In genomic region chr2:45141883-45142866, GRCh38 we compare ENCODE assay signal across 25 cellular contexts.
A peak's percentile ranks its signal among the peaks of the same experiment; 100 is the strongest.
DNase-seq lines count a peak whose midpoint lies in the region; ATAC-seq, FAIRE-seq and TF ChIP-seq lines count a peak whose summit lies in the region.
"Had no signal": no experiment of that assay in that cellular context is flagged by ENCODE, and none has a peak within 500 bp of the region (broad histone marks: within the 10 kb centered on the region; RNA-seq: fewer than 3 reads in every experiment).

No MANE protein-coding gene starts in this region.

- ATAC-seq in GM19452 (IDR thresholded peaks at IDR 0.05; ENCODE audit: unreplicated experiment) (peak; percentile 81), HG02938 (IDR thresholded peaks at IDR 0.05; ENCODE audit: unreplicated experiment) (peak; percentile 86)
- ATAC-seq: activated T-cell treated with anti-CD3 and anti-CD28 coated beads, Interleukin-2, amount 50 U/mL, for 72 hours; esophagus mucosa; lower lobe of right lung; PC-3; SK-N-SH treated with all-trans-retinoic acid at 6 μM for 48 hours had no signal

- CTCF ChIA-PET in SK-N-SH (lab: Yijun Ruan, JAX), result no interaction called here

- no peak overlapping the region for H3K4me3 ChIP-seq in Loucy (ENCODE audit: low read length, poor library complexity, severe bottlenecking)
- no peak overlapping the region for H3K4me3 ChIP-seq in SK-N-SH (ENCODE audit: low read depth in 2 of 2, low read length in 1 of 2)
- H3K4me3 ChIP-seq: breast epithelium, lower lobe of right lung, skin epidermis, thoracic aorta had no signal

- DNase-seq in GM18507 (ENCODE audit: extremely low spot score, insufficient read length, low read depth) (no peak), ecto neural progenitor cell (ENCODE audit: low spot score) (no peak), T-helper 9 cell (no peak), SK-N-SH (no peak)
- DNase-seq in activated CD4-positive, alpha-beta T cell treated with anti-CD3 and anti-CD28 coated beads, Interleukin-2, amount 50 U/mL, for 1 hour, result no peak
- DNase-seq: activated CD4-positive, alpha-beta memory T cell treated with anti-CD3 and anti-CD28 coated beads for 36 hours; activated T-cell treated with anti-CD3 and anti-CD28 coated beads, Interleukin-2, amount 50 U/mL, for 72 hours; COR-L47; dermis blood vessel endothelial cell; glutamatergic neuron; immature natural killer cell; lower lobe of right lung; NCI-H1930; NCI-H510A treated with DMSO at 0.1 percent for 48 hours; PC-3; stimulated activated CD4-positive, alpha-beta T cell treated with anti-CD3 and anti-CD28 coated beads, Interleukin-4, amount 100 ng/mL, for 24 hours had no signal

- POLR2A ChIA-PET in SK-N-SH (lab: Yijun Ruan, JAX), result no interaction called here

- H3K36me3 ChIP-seq in Loucy (ENCODE audit: insufficient read depth, low read length) (no peaks in the 10 kb centered on the region), SK-N-SH (replicated peaks in 1 of 2; ENCODE audit: control insufficient read depth in 1 of 2, insufficient read depth in 2 of 2, low read length in 1 of 2) (no peaks in the 10 kb centered on the region)
- H3K36me3 ChIP-seq: breast epithelium, lower lobe of right lung, thoracic aorta had no signal

- H3K4me2 ChIP-seq in Loucy (ENCODE audit: low read depth, low read length, poor library complexity, severe bottlenecking) (peak overlapping the region; percentile 47), SK-N-SH (no peak overlapping the region)

- 78% methylated on average over 5 of the region's 5 CpGs for WGBS in SK-N-SH (ENCODE audit: low lambda C conversion rate)

- FAIRE-seq in GM18507 (lab: Jason Lieb, UNC), result peak; percentile 18

- H2AFZ ChIP-seq in Loucy (ENCODE audit: low read length) (peak overlapping the region; percentile 4; the same call in 1 of the 2 replicates), SK-N-SH (ENCODE audit: low read depth) (no peak overlapping the region)
- H2AFZ ChIP-seq: parathyroid adenoma had no signal

- no peak for TF ChIP-seq RAD21 in SK-N-SH (IDR thresholded peaks at IDR 0.05; ENCODE audit: low read length)

- H3K27ac ChIP-seq in SK-N-SH (ENCODE audit: low read depth in 2 of 2, low read length in 1 of 2), result no peak overlapping the region
- H3K27ac ChIP-seq: breast epithelium, lower lobe of right lung, parathyroid adenoma, skin epidermis, thoracic aorta had no signal

- H3K27me3 ChIP-seq in Loucy (ENCODE audit: insufficient read depth, low read length, poor library complexity, severe bottlenecking) (no peaks in the 10 kb centered on the region), SK-N-SH (ENCODE audit: insufficient read depth) (peaks cover 9% of the 10 kb centered on the region; the same call in 1 of the 2 replicates)

- no peaks in the 10 kb centered on the region for H4K20me1 ChIP-seq in Loucy (ENCODE audit: insufficient read depth, low read length, poor library complexity, severe bottlenecking)
- H4K20me1 ChIP-seq in SK-N-SH (ENCODE audit: insufficient read depth), result no peaks in the 10 kb centered on the region

- no peak for TF ChIP-seq EP300 in SK-N-SH (IDR thresholded peaks at IDR 0.05; ENCODE audit: borderline replicate concordance in 1 of 2, low read depth in 1 of 2, low read length in 1 of 2)

- H3K79me2 ChIP-seq in Loucy (ENCODE audit: insufficient read depth, low read length), result no peaks in the 10 kb centered on the region
- H3K79me2 ChIP-seq in SK-N-SH (ENCODE audit: insufficient read depth), result no peaks in the 10 kb centered on the region
- H3K79me2 ChIP-seq: parathyroid adenoma had no signal

- H3K9me3 ChIP-seq in Loucy (ENCODE audit: insufficient read depth, low read depth, low read length) (no peaks in the 10 kb centered on the region), SK-N-SH (no peaks in the 10 kb centered on the region)
- H3K9me3 ChIP-seq: breast epithelium, lower lobe of right lung, thoracic aorta had no signal

- peak overlapping the region; percentile 11 for H3K9ac ChIP-seq in Loucy (ENCODE audit: low read depth, low read length, poor library complexity, severe bottlenecking)
- H3K9ac ChIP-seq in SK-N-SH, result no peak overlapping the region
- H3K9ac ChIP-seq: parathyroid adenoma had no signal

- no peak for TF ChIP-seq CTCF in Loucy (conservative IDR thresholded peaks at IDR 0.05; ENCODE audit: low read length)
- TF ChIP-seq CTCF in SK-N-SH (IDR thresholded peaks at IDR 0.05), result no peak

- H3K9me2 ChIP-seq in Loucy (replicated peaks; ENCODE audit: low read depth, low read length) (no peaks in the 10 kb centered on the region), SK-N-SH (no peaks in the 10 kb centered on the region)

- H3F3A ChIP-seq in Loucy (ENCODE audit: low read depth), result no peaks in the 10 kb centered on the region; the same call in 1 of the 2 replicates
- no peaks in the 10 kb centered on the region for H3F3A ChIP-seq in SK-N-SH (replicated peaks; ENCODE audit: insufficient read depth)

- peaks cover 20% of the 10 kb centered on the region for H3K4me1 ChIP-seq in Loucy (ENCODE audit: insufficient read depth, low read length, poor library complexity, severe bottlenecking)
- no peaks in the 10 kb centered on the region; a peak in 1 of 4 replicates for H3K4me1 ChIP-seq in SK-N-SH (ENCODE audit: control insufficient read depth in 1 of 2, insufficient read depth in 2 of 2, low read depth in 1 of 2, low read length in 1 of 2)
- H3K4me1 ChIP-seq: breast epithelium, lower lobe of right lung, parathyroid adenoma had no signal

TF ChIP-seq in SK-N-SH, 30 proteins besides CTCF, POLR2A, EP300 and RAD21:
- no peak for TF ChIP-seq USF1 (IDR thresholded peaks at IDR 0.05; ENCODE audit: borderline replicate concordance, low read depth)
- TF ChIP-seq GATA2 (CRISPR knock-in tag; IDR thresholded peaks at IDR 0.05), result no peak
- no peak for TF ChIP-seq CHD2 (IDR thresholded peaks at IDR 0.05; ENCODE audit: low read length, partially characterized antibody)
- TF ChIP-seq EZH2phosphoT487 (IDR thresholded peaks at IDR 0.05; ENCODE audit: borderline replicate concordance, low read depth), result no peak
- TF ChIP-seq POLR2AphosphoS5 (IDR thresholded peaks at IDR 0.05; ENCODE audit: low read depth, low read length), result no peak
- TF ChIP-seq RXRA (IDR thresholded peaks at IDR 0.05; ENCODE audit: borderline replicate concordance, low read depth), result no peak
- TF ChIP-seq FOXJ3 (CRISPR knock-in tag; IDR thresholded peaks at IDR 0.05), result no peak
- no peak for TF ChIP-seq TAF1 (IDR thresholded peaks at IDR 0.05; ENCODE audit: borderline replicate concordance, low read depth, low read length)
- TF ChIP-seq FOSL2 (IDR thresholded peaks at IDR 0.05; ENCODE audit: borderline replicate concordance, low read depth), result no peak
- TF ChIP-seq RCOR1 (IDR thresholded peaks at IDR 0.05; ENCODE audit: low read length), result no peak
- TF ChIP-seq, protein P1, sequence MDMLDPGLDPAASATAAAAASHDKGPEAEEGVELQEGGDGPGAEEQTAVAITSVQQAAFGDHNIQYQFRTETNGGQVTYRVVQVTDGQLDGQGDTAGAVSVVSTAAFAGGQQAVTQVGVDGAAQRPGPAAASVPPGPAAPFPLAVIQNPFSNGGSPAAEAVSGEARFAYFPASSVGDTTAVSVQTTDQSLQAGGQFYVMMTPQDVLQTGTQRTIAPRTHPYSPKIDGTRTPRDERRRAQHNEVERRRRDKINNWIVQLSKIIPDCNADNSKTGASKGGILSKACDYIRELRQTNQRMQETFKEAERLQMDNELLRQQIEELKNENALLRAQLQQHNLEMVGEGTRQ (IDR thresholded peaks at IDR 0.05; ENCODE audit: borderline replicate concordance, low read depth, low read length), result no peak
- no peak for TF ChIP-seq SIN3A (IDR thresholded peaks at IDR 0.05; ENCODE audit: borderline replicate concordance, low read depth, low read length)
- TF ChIP-seq ZBTB33 (IDR thresholded peaks at IDR 0.05; ENCODE audit: borderline replicate concordance, low read depth), result no peak
- TF ChIP-seq SMC3 (IDR thresholded peaks at IDR 0.05; ENCODE audit: low read depth, low read length), result no peak
